Comparison of ENCODE assay signal across 20 cellular contexts in the genomic region with DNA sequence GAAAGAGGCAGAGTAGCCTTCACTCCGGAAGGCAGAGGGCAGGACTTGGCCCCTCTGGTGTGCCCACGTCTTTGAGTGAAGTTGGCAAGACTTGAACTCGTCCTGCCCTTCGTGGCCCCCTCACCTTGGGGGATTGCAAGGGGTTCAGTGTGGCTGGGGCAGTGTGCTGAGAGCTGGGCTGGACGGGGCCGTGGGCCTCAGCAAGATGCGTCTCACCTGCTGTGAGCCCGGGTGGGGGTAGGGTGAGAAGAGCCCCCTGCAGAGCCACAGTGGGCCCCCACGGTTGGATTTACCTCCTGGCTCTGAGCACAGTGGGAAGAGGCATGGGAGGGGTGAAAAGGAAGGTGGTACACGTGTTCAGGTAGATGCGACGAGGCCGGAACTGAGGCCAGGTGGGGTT.
"Had no signal": no experiment of that assay in that cellular context is flagged by ENCODE, and none has a peak within 500 bp of the region (broad histone marks: within the 10 kb centered on the region; RNA-seq: fewer than 3 reads in every experiment).

No MANE protein-coding gene starts in this region.

- H3K9me3 ChIP-seq: left ventricle myocardium inferior, lower lobe of right lung, neutrophil, sigmoid colon, thoracic aorta, tibial nerve, upper lobe of right lung, uterus had no signal

- H3K27me3 ChIP-seq: neutrophil, sigmoid colon, tibial nerve, upper lobe of right lung, uterus had no signal

- H3K4me1 Mint-ChIP-seq: stimulated activated naive B cell treated with anti-CD40 and anti-IgM and Interleukin-4, amounts not matched to agents 10 μg/mL and 1 μg/mL and 100 μg/mL, for 72 hours had no signal

- H2AFZ ChIP-seq: parathyroid adenoma had no signal

- DNase-seq: head of caudate nucleus; left colon; left ventricle myocardium inferior; naive thymus-derived CD8-positive, alpha-beta T cell; nephron progenitor cell; sigmoid colon; stimulated activated CD4-positive, alpha-beta T cell treated with anti-CD3 and anti-CD28 coated beads, Interleukin-2, amount 100 ng/mL, for 24 hours; stimulated activated CD4-positive, alpha-beta T cell treated with anti-CD3 and anti-CD28 coated beads, Interleukin-4, amount 100 ng/mL, for 24 hours; stimulated activated naive B cell treated with anti-CD40 and anti-IgM and Interleukin-4, amounts not matched to agents 10 μg/mL and 1 μg/mL and 100 μg/mL, for 72 hours; upper lobe of right lung; uterus had no signal

- H3K27ac Mint-ChIP-seq: nephron progenitor cell; progenitor cell of endocrine pancreas; stimulated activated naive B cell treated with anti-CD40 and anti-IgM and Interleukin-4, amounts not matched to agents 10 μg/mL and 1 μg/mL and 100 μg/mL, for 72 hours; stimulated activated naive CD8-positive, alpha-beta T cell treated with anti-CD3 and anti-CD28 coated beads, Interleukin-15, Interleukin-2, amounts not matched to agents 100 ng/mL and 50 ng/mL, for 24 hours had no signal

- H3K9me3 Mint-ChIP-seq: naive thymus-derived CD8-positive, alpha-beta T cell; nephron progenitor cell; stimulated activated naive B cell treated with anti-CD40 and anti-IgM and Interleukin-4, amounts not matched to agents 10 μg/mL and 1 μg/mL and 100 μg/mL, for 72 hours; stimulated activated naive CD8-positive, alpha-beta T cell treated with anti-CD3 and anti-CD28 coated beads, Interleukin-15, Interleukin-2, amounts not matched to agents 100 ng/mL and 50 ng/mL, for 24 hours had no signal

- H3K4me1 ChIP-seq: left ventricle myocardium inferior, sigmoid colon, upper lobe of right lung, uterus had no signal

- H3K27me3 Mint-ChIP-seq: progenitor cell of endocrine pancreas had no signal

- H3K36me3 ChIP-seq: left ventricle myocardium inferior, neutrophil, sigmoid colon, tibial nerve, upper lobe of right lung, uterus had no signal

- H3K4me3 Mint-ChIP-seq: naive thymus-derived CD8-positive, alpha-beta T cell; nephron progenitor cell; stimulated activated naive B cell treated with anti-CD40 and anti-IgM and Interleukin-4, amounts not matched to agents 10 μg/mL and 1 μg/mL and 100 μg/mL, for 72 hours; stimulated activated naive CD8-positive, alpha-beta T cell treated with anti-CD3 and anti-CD28 coated beads, Interleukin-15, Interleukin-2, amounts not matched to agents 100 ng/mL and 50 ng/mL, for 24 hours had no signal

- H3K79me2 ChIP-seq: parathyroid adenoma had no signal

- FAIRE-seq: frontal cortex had no signal

- H3K36me3 Mint-ChIP-seq: naive thymus-derived CD8-positive, alpha-beta T cell; stimulated activated naive B cell treated with anti-CD40 and anti-IgM and Interleukin-4, amounts not matched to agents 10 μg/mL and 1 μg/mL and 100 μg/mL, for 72 hours had no signal

- H3K27ac ChIP-seq: coronary artery, left ventricle myocardium inferior, lower lobe of right lung, neutrophil, parathyroid adenoma, sigmoid colon, thoracic aorta, tibial nerve, upper lobe of right lung, uterus had no signal

- H3K4me3 ChIP-seq: coronary artery, left ventricle myocardium inferior, lower lobe of right lung, sigmoid colon, thoracic aorta, tibial nerve, upper lobe of right lung, uterus had no signal

- ATAC-seq: left colon; lower lobe of right lung; naive thymus-derived CD8-positive, alpha-beta T cell; stimulated activated naive B cell treated with anti-CD40 and anti-IgM and Interleukin-4, amounts not matched to agents 10 μg/mL and 1 μg/mL and 100 μg/mL, for 72 hours; upper lobe of right lung had no signal
